ENCODE assay signal across 16 cellular contexts in the genomic region with DNA sequence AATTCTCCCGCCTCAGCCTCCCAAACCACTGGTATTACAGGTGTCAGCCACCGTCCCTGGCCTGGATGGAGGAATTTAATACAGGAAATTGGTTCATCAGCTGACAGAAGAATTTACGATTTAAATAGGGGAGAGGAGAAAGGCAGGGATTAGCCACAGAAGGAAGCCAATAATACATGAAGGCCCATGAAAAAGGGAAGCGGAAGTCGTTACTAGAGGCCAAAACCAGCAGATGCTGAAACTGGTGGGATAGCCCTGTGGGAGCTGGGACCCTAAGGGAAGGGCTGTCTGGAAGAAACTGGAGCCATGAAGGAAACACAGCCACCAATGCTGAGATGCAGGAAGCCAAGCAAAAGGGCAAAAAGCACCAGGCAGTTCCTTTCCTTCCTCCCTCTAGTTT.
"Had no signal": no experiment of that assay in that cellular context is flagged by ENCODE, and none has a peak within 500 bp of the region (broad histone marks: within the 10 kb centered on the region; RNA-seq: fewer than 3 reads in every experiment).

No MANE protein-coding gene starts in this region.

- DNase-seq: activated CD4-positive, alpha-beta T cell treated with anti-CD3 and anti-CD28 coated beads for 4 hours; activated CD8-positive, alpha-beta T cell treated with anti-CD3 and anti-CD28 coated beads, Interleukin-2, amount 10 ng/mL, durations not matched to agents 7 days and 5 days; activated naive CD4-positive, alpha-beta T cell treated with anti-CD3 and anti-CD28 coated beads for 36 hours; effector CD4-positive, alpha-beta T cell; foreskin melanocyte; heart left ventricle; islet precursor cell; mucosa of descending colon; naive thymus-derived CD8-positive, alpha-beta T cell; right cardiac atrium; small intestine; T1000; trophoblast cell; WERI-Rb-1 had no signal

- H3K4me3 ChIP-seq: cardiac muscle cell, heart left ventricle, mucosa of descending colon had no signal

- H3K4me3 Mint-ChIP-seq: activated CD8-positive, alpha-beta T cell treated with anti-CD3 and anti-CD28 coated beads, Interleukin-2, amount 10 ng/mL, durations not matched to agents 7 days and 5 days; activated naive CD4-positive, alpha-beta T cell treated with anti-CD3 and anti-CD28 coated beads for 36 hours; naive thymus-derived CD8-positive, alpha-beta T cell had no signal

- H3K36me3 Mint-ChIP-seq: naive thymus-derived CD8-positive, alpha-beta T cell had no signal

- ATAC-seq: heart left ventricle; left lobe of liver; naive thymus-derived CD8-positive, alpha-beta T cell had no signal

- H3K27ac Mint-ChIP-seq: activated CD8-positive, alpha-beta T cell treated with anti-CD3 and anti-CD28 coated beads, Interleukin-2, amount 10 ng/mL, durations not matched to agents 7 days and 5 days; activated naive CD4-positive, alpha-beta T cell treated with anti-CD3 and anti-CD28 coated beads for 36 hours; naive thymus-derived CD8-positive, alpha-beta T cell had no signal
